In genomic region chr7:99284165-99284564, GRCh38 we compare ENCODE assay signal across 3 cellular contexts.
TF ChIP-seq lines count a peak whose summit lies in the region.

No MANE protein-coding gene starts in this region.

TF ChIP-seq in HEK293, 187 proteins besides CTCF, POLR2A, EP300 and RAD21:
- TF ChIP-seq ZNF121 (tag by site-specific recombination; IDR thresholded peaks at IDR 0.05), result peak; percentile 58; the same call in 1 of the 2 replicates

TF ChIP-seq in WTC11, 78 proteins besides CTCF, POLR2A, EP300 and RAD21:
- TF ChIP-seq ZNF121 (CRISPR knock-in tag; IDR thresholded peaks at IDR 0.05), result peak; percentile 75; the same call in 1 of the 2 replicates

TF ChIP-seq in K562, 482 proteins besides CTCF, POLR2A, EP300 and RAD21:
- TF ChIP-seq ZNF121 (CRISPR knock-in tag; conservative IDR thresholded peaks at IDR 0.05), result peak; percentile 34; the same call in 1 of the 2 replicates
